Comparison of ENCODE assay signal across 21 cellular contexts in the genomic region with DNA sequence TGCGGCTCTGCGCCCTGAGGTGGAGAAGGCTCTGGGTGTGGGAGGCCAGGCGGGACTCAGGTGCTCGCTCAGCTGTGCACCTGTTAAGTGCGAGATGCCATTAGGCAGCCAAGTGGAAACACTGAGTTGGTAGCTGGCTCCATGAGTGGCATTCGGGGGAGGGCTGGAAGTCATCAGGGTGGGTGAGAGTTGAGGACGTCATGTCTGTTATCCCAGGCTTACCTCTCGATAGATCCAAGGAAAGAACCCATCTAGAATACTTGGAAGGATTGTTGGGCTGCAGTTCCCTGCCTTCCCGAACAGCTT.
"Had no signal": no experiment of that assay in that cellular context is flagged by ENCODE, and none has a peak within 500 bp of the region (broad histone marks: within the 10 kb centered on the region; RNA-seq: fewer than 3 reads in every experiment).

No MANE protein-coding gene starts in this region.

- H3K36me3 Mint-ChIP-seq: brain; naive thymus-derived CD8-positive, alpha-beta T cell; WTC11 had no signal

- H3K9me3 ChIP-seq: mucosa of descending colon, spleen had no signal

- H3K9me3 Mint-ChIP-seq: activated CD4-positive, alpha-beta T cell treated with anti-CD3 and anti-CD28 coated beads, Interleukin-2, amount 10 ng/mL, durations not matched to agents 24 days and 14 days; activated T-helper 2 cell treated with anti-CD3 and anti-CD28 coated beads, Interferon-gamma antibody, Interleukin-2, Interleukin-4, amounts not matched to agents 10 μg/mL and 5 μg/mL and 100 μg/mL, durations not matched to agents 14 hours and 24 hours and 36 hours; brain; central memory CD8-positive, alpha-beta T cell; naive thymus-derived CD8-positive, alpha-beta T cell; stimulated activated naive CD8-positive, alpha-beta T cell treated with anti-CD3 and anti-CD28 coated beads, Interleukin-15, Interleukin-2, amounts not matched to agents 100 ng/mL and 50 ng/mL, for 24 hours; WTC11 had no signal

- H3K4me3 Mint-ChIP-seq: activated CD4-positive, alpha-beta T cell treated with anti-CD3 and anti-CD28 coated beads, Interleukin-2, amount 10 ng/mL, durations not matched to agents 24 days and 14 days; brain; central memory CD8-positive, alpha-beta T cell; naive thymus-derived CD8-positive, alpha-beta T cell; stimulated activated naive CD8-positive, alpha-beta T cell treated with anti-CD3 and anti-CD28 coated beads, Interleukin-15, Interleukin-2, amounts not matched to agents 100 ng/mL and 50 ng/mL, for 24 hours; WTC11 had no signal

- H3K27me3 Mint-ChIP-seq: activated CD4-positive, alpha-beta T cell treated with anti-CD3 and anti-CD28 coated beads, Interleukin-2, amount 10 ng/mL, durations not matched to agents 24 days and 14 days; central memory CD8-positive, alpha-beta T cell; naive thymus-derived CD8-positive, alpha-beta T cell; stimulated activated naive CD8-positive, alpha-beta T cell treated with anti-CD3 and anti-CD28 coated beads, Interleukin-15, Interleukin-2, amounts not matched to agents 100 ng/mL and 50 ng/mL, for 24 hours had no signal

- DNase-seq: activated CD4-positive, alpha-beta T cell treated with anti-CD3 and anti-CD28 coated beads, Interleukin-2, amount 10 ng/mL, durations not matched to agents 24 days and 14 days; activated CD8-positive, alpha-beta memory T cell treated with anti-CD3 and anti-CD28 coated beads for 24 hours; activated naive CD4-positive, alpha-beta T cell treated with anti-CD3 and anti-CD28 coated beads, Interleukin-2, amount 50 U/mL, for 16 hours; amniotic stem cell; cortex of kidney; effector memory CD4-positive, alpha-beta T cell; hippocampal formation; left colon; mucosa of descending colon; nucleus accumbens; spleen; T-helper 1 cell had no signal

- H3K27me3 ChIP-seq: spleen had no signal

- H3K27ac Mint-ChIP-seq: activated CD4-positive, alpha-beta T cell treated with anti-CD3 and anti-CD28 coated beads, Interleukin-2, amount 10 ng/mL, durations not matched to agents 24 days and 14 days; activated T-helper 2 cell treated with anti-CD3 and anti-CD28 coated beads, Interferon-gamma antibody, Interleukin-2, Interleukin-4, amounts not matched to agents 10 μg/mL and 5 μg/mL and 100 μg/mL, durations not matched to agents 14 hours and 24 hours and 36 hours; progenitor cell of endocrine pancreas; stimulated activated naive CD8-positive, alpha-beta T cell treated with anti-CD3 and anti-CD28 coated beads, Interleukin-15, Interleukin-2, amounts not matched to agents 100 ng/mL and 50 ng/mL, for 24 hours; WTC11 had no signal

- H3K4me3 ChIP-seq: mucosa of descending colon, spleen had no signal

- H3K27ac ChIP-seq: epithelial cell of prostate, spleen had no signal

- H3K4me1 Mint-ChIP-seq: brain; central memory CD8-positive, alpha-beta T cell had no signal

- ATAC-seq: left colon; mucosa of descending colon; naive thymus-derived CD8-positive, alpha-beta T cell; sciatic nerve; WTC11 had no signal

- H3K4me1 ChIP-seq: spleen had no signal
